8 cellular contexts compared by ENCODE assay signal in the genomic region with DNA sequence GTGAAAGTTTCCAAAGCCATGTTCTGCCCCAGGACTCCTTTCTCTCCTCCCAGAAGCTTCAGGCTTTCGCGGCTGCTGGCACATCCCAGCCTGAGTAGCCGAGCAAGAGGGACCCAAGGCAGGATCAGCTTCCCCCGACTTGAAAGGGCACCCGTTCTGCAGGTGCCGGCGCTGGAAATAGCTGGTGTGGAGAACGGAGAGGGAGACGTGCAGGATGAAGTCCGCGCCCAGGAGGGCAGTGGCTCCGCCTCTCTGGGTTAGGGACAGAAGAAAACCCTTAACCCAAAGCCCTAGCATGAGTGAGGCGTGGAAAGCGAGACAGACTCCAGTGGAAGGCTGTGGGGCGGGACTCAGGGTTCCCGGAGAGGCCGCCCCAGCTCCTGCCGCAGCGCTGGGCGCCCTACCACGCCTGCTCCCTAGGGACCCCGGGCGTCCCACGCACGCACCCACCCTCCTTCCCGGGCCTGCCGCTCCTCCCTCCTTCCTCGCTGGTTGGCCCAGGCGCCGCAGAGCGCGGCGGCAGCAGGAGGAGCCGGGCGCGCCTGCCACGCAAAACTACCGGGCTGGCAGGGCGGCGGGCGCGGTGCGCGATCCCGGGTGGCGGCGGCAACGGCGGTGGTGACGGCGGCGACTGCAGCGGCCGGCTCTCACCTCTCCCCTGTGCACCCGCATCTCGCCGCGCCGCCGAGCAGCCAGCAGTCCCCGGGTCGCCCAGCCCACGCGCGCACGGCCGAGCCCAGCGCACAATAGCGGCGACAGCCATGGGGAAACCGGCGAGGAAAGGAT. TPM values are rescaled to one million over a fixed set of nuclear protein-coding genes. Genes with fewer than 3 reads are reported as not detected.
DNase-seq lines count a peak whose midpoint lies in the region; ATAC-seq, FAIRE-seq and TF ChIP-seq lines count a peak whose summit lies in the region.

Gene SLC1A1 (plus strand): TSS at position 550 of the 786 bp plus-strand sequence. CDS start 212 bp downstream, at position 762.

- no peaks in the 10 kb centered on the region for H4K20me1 ChIP-seq in smooth muscle cell (ENCODE audit: low read depth)

- no peaks in the 10 kb centered on the region for H3K36me3 ChIP-seq in SJCRH30
- no peaks in the 10 kb centered on the region for H3K36me3 ChIP-seq in bronchial epithelial cell (ENCODE audit: control insufficient read depth, insufficient read depth, low read length)
- H3K36me3 ChIP-seq in smooth muscle cell (ENCODE audit: low read depth): no peaks in the 10 kb centered on the region

- H3K27me3 ChIP-seq in SJCRH30 (0 out of 2 replicates have a peak, but pooled peaks cover 2% of the 10 kb centered on the region), bronchial epithelial cell (ENCODE audit: control insufficient read depth, insufficient read depth, low read length) (peaks cover 3% of the 10 kb centered on the region), smooth muscle cell (ENCODE audit: low read depth) (peaks cover 12% of the 10 kb centered on the region)

- peaks cover 6% of the 10 kb centered on the region for H3F3A ChIP-seq in smooth muscle cell (ENCODE audit: low read depth)

- no peak within 1 kb of the TSS for H3K27ac ChIP-seq in SJCRH30
- no peak within 1 kb of the TSS for H3K27ac ChIP-seq in smooth muscle cell (ENCODE audit: low read depth)

- no peaks in the 10 kb centered on the region for H3K79me2 ChIP-seq in smooth muscle cell (ENCODE audit: low read depth)

- H3K4me1 ChIP-seq in SJCRH30 (no peaks in the 10 kb centered on the region), smooth muscle cell (ENCODE audit: low read depth) (peaks cover 15% of the 10 kb centered on the region)

- H3K4me2 ChIP-seq in smooth muscle cell: peak within 1 kb of the TSS; percentile 94

- H3K9ac ChIP-seq in smooth muscle cell (ENCODE audit: low read depth): no peak within 1 kb of the TSS

- under 1% methylated on average over 69 of the region's 72 CpGs for WGBS in smooth muscle cell (ENCODE audit: low lambda C conversion rate)

- DNase-seq in ELF-1 (ENCODE audit: low read depth, low spot score) (peak; percentile 66), SJCRH30 (peak in 1 of 2 experiments; percentile 9), bronchial epithelial cell (ENCODE audit: low read depth) (peak; percentile 44), iris pigment epithelial cell (ENCODE audit: low read depth) (peak; percentile 59), smooth muscle cell (lab: John Stamatoyannopoulos, UW; ENCODE audit: unreplicated experiment) (peak; percentile 58), mesenteric fat pad (ENCODE audit: low spot score) (no peak)

- TF ChIP-seq CTCF in bronchial epithelial cell (IDR thresholded peaks at IDR 0.05; ENCODE audit: insufficient read depth, low read length, severe bottlenecking) (no peak), smooth muscle cell (IDR thresholded peaks at IDR 0.05; ENCODE audit: borderline replicate concordance, insufficient read depth, poor library complexity, severe bottlenecking) (no peak)

- H2AFZ ChIP-seq in smooth muscle cell (ENCODE audit: low read depth): peak within 1 kb of the TSS; percentile 99

- peak within 1 kb of the TSS; percentile 46 for H3K4me3 ChIP-seq in SJCRH30
- H3K4me3 ChIP-seq in bronchial epithelial cell (ENCODE audit: low read depth, low read length): peak within 1 kb of the TSS; percentile 51
- peak within 1 kb of the TSS; percentile 84 for H3K4me3 ChIP-seq in smooth muscle cell

- no peak for FAIRE-seq in bronchial epithelial cell (lab: Jason Lieb, UNC)

- ATAC-seq in GM19463 (IDR thresholded peaks at IDR 0.05; ENCODE audit: unreplicated experiment): peak; percentile 73
- peak; percentile 59 for ATAC-seq in HG03520 (IDR thresholded peaks at IDR 0.05; ENCODE audit: unreplicated experiment)

- no peaks in the 10 kb centered on the region for H3K9me3 ChIP-seq in SJCRH30 (replicated peaks)
- no peaks in the 10 kb centered on the region for H3K9me3 ChIP-seq in smooth muscle cell (replicated peaks; ENCODE audit: low read depth)

RNA-seq across cellular contexts. Expression of gene SLC1A1, which starts in this region (rescaled TPM):
- not detected in 2 replicates for total RNA-seq in SJCRH30 (2014; rRNA removed; shearing (Covaris generic))
- total RNA-seq in bronchial epithelial cell (1.1 and 1.4 TPM in 2 replicates), smooth muscle cell (15.6 and 19.3 TPM in 2 replicates), mesenteric fat pad (8.2 TPM)
- 6.1 and 11.3 TPM in 2 replicates for polyA plus RNA-seq in smooth muscle cell
